17 cellular contexts compared by ENCODE assay signal in genomic region chr3:52873433-52874159, GRCh38. TPM values are rescaled to one million over a fixed set of nuclear protein-coding genes. Genes with fewer than 3 reads are reported as not detected.
A peak's percentile ranks its signal among the peaks of the same experiment; 100 is the strongest.
DNase-seq lines count a peak whose midpoint lies in the region; ATAC-seq, FAIRE-seq and TF ChIP-seq lines count a peak whose summit lies in the region.
"Had no signal": no experiment of that assay in that cellular context is flagged by ENCODE, and none has a peak within 500 bp of the region (broad histone marks: within the 10 kb centered on the region; RNA-seq: fewer than 3 reads in every experiment).

No MANE protein-coding gene starts in this region.

- no peak for FAIRE-seq in HepG2 (lab: Jason Lieb, UNC)
- FAIRE-seq: colon, frontal cortex, islet of Langerhans had no signal

- no peak for ATAC-seq in HepG2
- ATAC-seq in HG02588 (IDR thresholded peaks at IDR 0.05; ENCODE audit: unreplicated experiment), result no peak
- ATAC-seq in GM21515 (IDR thresholded peaks at IDR 0.05; ENCODE audit: unreplicated experiment), result no peak

- H3K9ac ChIP-seq in mammary epithelial cell (ENCODE audit: insufficient read depth, low read length) (no peak overlapping the region), HepG2 (ENCODE audit: insufficient read depth, low read depth, low read length) (no peak overlapping the region)

- no TSS peak for BruUV-seq in mammary epithelial cell (replicated peaks; lab: Mats Ljungman, UMichigan)
- no TSS peak for BruUV-seq in HepG2 (replicated peaks; lab: Mats Ljungman, UMichigan)

- POLR2A ChIA-PET in HepG2 (lab: Yijun Ruan, JAX), result no interaction called here

- TF ChIP-seq CTCF in AG09319 (IDR thresholded peaks at IDR 0.05; ENCODE audit: low read depth, low read length), result no peak; the same call in 1 of the 2 replicates
- TF ChIP-seq CTCF in mammary epithelial cell (conservative IDR thresholded peaks at IDR 0.05 in 1 of 2, IDR thresholded peaks at IDR 0.05 in 1 of 2; ENCODE audit: extremely low read depth in 1 of 2, insufficient read depth in 1 of 2, low read depth in 1 of 2, low read length in 2 of 2), result peak in 1 of 2 donors; percentile 4
- no peak for TF ChIP-seq CTCF in HepG2 (CRISPR knock-in tag; IDR thresholded peaks at IDR 0.05)

- dilution Hi-C loops in mammary epithelial cell (cut with HindIII; ENCODE audit: low sequenced_read_pairs), result no loop called here

- peaks cover 31% of the 10 kb centered on the region for H3K79me2 ChIP-seq in mammary epithelial cell (ENCODE audit: insufficient read depth, low read length)
- H3K79me2 ChIP-seq in HepG2 (ENCODE audit: insufficient read depth, low read length), result no peaks in the 10 kb centered on the region

- no peaks in the 10 kb centered on the region for H3K9me3 ChIP-seq in mammary epithelial cell (replicated peaks; ENCODE audit: insufficient read depth, low read length)
- H3K9me3 ChIP-seq in HepG2 (ENCODE audit: low read length), result no peaks in the 10 kb centered on the region

- CTCF ChIA-PET in mammary epithelial cell (lab: Charles Lee; ENCODE audit: low non-redundant PET) (no interaction called here), HepG2 (lab: Yijun Ruan, JAX; ENCODE audit: low intra/inter-chr PET ratio, low total read pairs) (no interaction called here)

- intact Hi-C loops in mammary epithelial cell (cut with micrococcal nuclease) (no loop called here), HepG2 (cut with micrococcal nuclease; ENCODE audit: unreplicated experiment) (no loop called here)

- H3K4me2 ChIP-seq in mammary epithelial cell (ENCODE audit: insufficient read depth, low read depth, low read length), result no peak overlapping the region
- H3K4me2 ChIP-seq in HepG2 (ENCODE audit: low read depth, low read length), result no peak overlapping the region

- H3K4me1 ChIP-seq in mammary epithelial cell (ENCODE audit: insufficient read depth, low read length) (no peaks in the 10 kb centered on the region), HepG2 (ENCODE audit: insufficient read depth, low read length) (peaks cover 36% of the 10 kb centered on the region)

- TF ChIP-seq POLR2A in HepG2 (IDR thresholded peaks at IDR 0.05; ENCODE audit: insufficient read depth in 1 of 2, low read depth in 2 of 2, low read length in 2 of 2), result no peak

- H3K4me3 ChIP-seq in mammary epithelial cell (replicated peaks in 1 of 3; ENCODE audit: insufficient read depth in 1 of 3, low read depth in 2 of 3, low read length in 3 of 3), result no peak overlapping the region
- no peak overlapping the region for H3K4me3 ChIP-seq in HepG2 (replicated peaks in 1 of 3; ENCODE audit: insufficient read depth in 1 of 3, low read depth in 2 of 3, low read length in 3 of 3)

- in situ Hi-C loops in mammary epithelial cell (cut with MboI; ENCODE audit: low sequenced_read_pairs in 2 of 2), result no loop called here
- in situ Hi-C loops in HepG2 (cut with HindIII; ENCODE audit: extremely low pct_ligation_motif_present, low pct_unique_long_range_greater_than_20kb), result no loop called here

- TF ChIP-seq EP300 in HepG2 (IDR thresholded peaks at IDR 0.05; ENCODE audit: low read depth in 2 of 2, low read length in 2 of 2) (no peak), HepG2 (CRISPR knock-in tag; IDR thresholded peaks at IDR 0.05; ENCODE audit: borderline replicate concordance) (no peak)

- no peaks in the 10 kb centered on the region for H4K20me1 ChIP-seq in mammary epithelial cell (ENCODE audit: insufficient read depth, low read length)
- H4K20me1 ChIP-seq in HepG2 (ENCODE audit: insufficient read depth, low read length), result no peaks in the 10 kb centered on the region

- H3K36me3 ChIP-seq in mammary epithelial cell (ENCODE audit: insufficient read depth, low read length), result no peaks in the 10 kb centered on the region
- no peaks in the 10 kb centered on the region for H3K36me3 ChIP-seq in HepG2 (replicated peaks in 1 of 2; ENCODE audit: control insufficient read depth in 1 of 2, insufficient read depth in 2 of 2, low read length in 2 of 2)

- no peak for TF ChIP-seq RAD21 in HepG2 (CRISPR knock-in tag; IDR thresholded peaks at IDR 0.05)

- no peak overlapping the region for H3K27ac ChIP-seq in mammary epithelial cell (ENCODE audit: insufficient read depth, low read depth, low read length)
- H3K27ac ChIP-seq in HepG2 (ENCODE audit: extremely low read length, insufficient read depth, low read length), result no peak overlapping the region
- H3K27ac ChIP-seq: C4-2B had no signal

- DNase-seq in AG09319 (ENCODE audit: extremely low read depth, low read depth) (peak; percentile 42), LHCN-M2 (ENCODE audit: low read depth) (peak; percentile 57), mammary epithelial cell (peak; percentile 14), HepG2 (ENCODE audit: low spot score) (no peak), NCI-H526 treated with DMSO at 0.1 percent for 48 hours (lab: John Stamatoyannopoulos, UW) (no peak), GM19238 (ENCODE audit: insufficient read length, low spot score) (no peak)
- DNase-seq: activated CD4-positive, CD25-positive, alpha-beta regulatory T cell treated with anti-CD3 and anti-CD28 coated beads, Interleukin-2, amount 50 U/mL, for 72 hours; activated effector memory CD4-positive, alpha-beta T cell treated with anti-CD3 and anti-CD28 coated beads, Interleukin-2, amount 50 U/mL, for 16 hours; GF-D8; naive B cell; retina had no signal

- 78% methylated on average over 8 of the region's 8 CpGs for WGBS in mammary epithelial cell (ENCODE audit: low coverage, missing lambda C conversion rate)
- 95% methylated on average over 8 of the region's 8 CpGs for WGBS in HepG2 (ENCODE audit: low lambda C conversion rate)

- H2AFZ ChIP-seq in mammary epithelial cell (ENCODE audit: low read depth, low read length), result no peak overlapping the region
- H2AFZ ChIP-seq in HepG2 (ENCODE audit: low read length), result no peak overlapping the region

- H3K27me3 ChIP-seq in mammary epithelial cell (ENCODE audit: insufficient read depth, low read length) (no peaks in the 10 kb centered on the region), HepG2 (ENCODE audit: control insufficient read depth in 1 of 2, insufficient read depth in 2 of 2, low read length in 2 of 2) (no peaks in the 10 kb centered on the region)

RNA-seq across cellular contexts. Expression of gene STIMATE, which starts 23.8 kb away (rescaled TPM):
- total RNA-seq in LHCN-M2 (2014; rRNA removed), result 13.6 and 22.2 TPM in 2 replicates
- polyA plus RNA-seq in LHCN-M2 (2012), result 17.2 TPM
- 10 to 100 TPM; 14.7 to 20.9 TPM for total RNA-seq in mammary epithelial cell
- 12.1 TPM for polyA plus RNA-seq in mammary epithelial cell
- 19.7 TPM for polyA minus RNA-seq in mammary epithelial cell
- 8.7 and 11.7 TPM in 2 replicates for total RNA-seq in HepG2 (2016; rRNA removed; fragmentation: Illumina TruSeq; extraction: Trizol)
- total RNA-seq in HepG2 (2016; cell fraction: cytosol; rRNA removed; fragmentation: Illumina TruSeq; extraction: Trizol; ENCODE audit: low read depth), result 18.2 and 18.6 TPM in 2 replicates
- total RNA-seq in HepG2 (2016; cell fraction: insoluble cytoplasmic fraction; rRNA removed; fragmentation: Illumina TruSeq; extraction: Trizol), result 7.4 and 13.2 TPM in 2 replicates
- 22.9 and 26.2 TPM in 2 replicates for total RNA-seq in HepG2 (2016; cell fraction: membrane; rRNA removed; fragmentation: Illumina TruSeq; extraction: Trizol)
- total RNA-seq in HepG2 (2016; cell fraction: nucleus; rRNA removed; fragmentation: Illumina TruSeq; extraction: Trizol), result 6.8 and 12.1 TPM in 2 replicates
- 5.7 and 6.2 TPM in 2 replicates for polyA plus RNA-seq in HepG2 (2011; rRNA removed)
- 6.4 and 6.8 TPM in 2 replicates for polyA plus RNA-seq in HepG2 (2011; cell fraction: cytosol; rRNA removed)
- polyA plus RNA-seq in HepG2 (2011; cell fraction: nucleus; rRNA removed), result 27.8 and 29.6 TPM in 2 replicates
- polyA plus RNA-seq in HepG2 (2012), result 5.6 and 5.9 TPM in 2 replicates
- 28.0 and 29.6 TPM in 2 replicates for polyA plus RNA-seq in HepG2 (2016; cell fraction: cytosol; fragmentation: Illumina TruSeq; extraction: Trizol; ENCODE audit: low read depth)
- polyA plus RNA-seq in HepG2 (2016; cell fraction: insoluble cytoplasmic fraction; fragmentation: Illumina TruSeq; extraction: Trizol; ENCODE audit: low read depth), result 8.4 and 9.2 TPM in 2 replicates
- 25.4 and 30.7 TPM in 2 replicates for polyA plus RNA-seq in HepG2 (2016; cell fraction: membrane; fragmentation: Illumina TruSeq; extraction: Trizol; ENCODE audit: low read depth)
- 12.9 and 17.4 TPM in 2 replicates for polyA plus RNA-seq in HepG2 (2016; cell fraction: nucleus; fragmentation: Illumina TruSeq; extraction: Trizol; ENCODE audit: insufficient read depth, low read depth)
- polyA minus RNA-seq in HepG2 (2011; rRNA and poly(A)+ RNA removed; ENCODE audit: low replicate concordance), result 11.7 and 11.8 TPM in 2 replicates
- polyA minus RNA-seq in HepG2 (2011; cell fraction: cytosol; rRNA and poly(A)+ RNA removed), result 6.1 and 8.6 TPM in 2 replicates
- 5.3 and 7.9 TPM in 2 replicates for polyA minus RNA-seq in HepG2 (2011; cell fraction: nucleus; rRNA and poly(A)+ RNA removed)

RNA-seq across cellular contexts. Expression of gene MUSTN1, which starts 38.8 kb away (rescaled TPM):
- total RNA-seq in LHCN-M2 (2014; rRNA removed) (not detected in 2 replicates), mammary epithelial cell (not detected), HepG2 (2016; rRNA removed; fragmentation: Illumina TruSeq; extraction: Trizol) (1.3 and 1.4 TPM in 2 replicates)
- 0.44 TPM for polyA plus RNA-seq in LHCN-M2 (2012)
- polyA plus RNA-seq in mammary epithelial cell (0.18 TPM), HepG2 (2011; rRNA removed) (0.60 and 0.84 TPM in 2 replicates)
- not detected for polyA minus RNA-seq in mammary epithelial cell
- 1.1 TPM in 1 of 2 replicates, not detected in the other for total RNA-seq in HepG2 (2016; cell fraction: cytosol; rRNA removed; fragmentation: Illumina TruSeq; extraction: Trizol; ENCODE audit: low read depth)
- 1.8 and 2.0 TPM in 2 replicates for total RNA-seq in HepG2 (2016; cell fraction: insoluble cytoplasmic fraction; rRNA removed; fragmentation: Illumina TruSeq; extraction: Trizol)
- 0.62 and 1.3 TPM in 2 replicates for total RNA-seq in HepG2 (2016; cell fraction: membrane; rRNA removed; fragmentation: Illumina TruSeq; extraction: Trizol)
- total RNA-seq in HepG2 (2016; cell fraction: nucleus; rRNA removed; fragmentation: Illumina TruSeq; extraction: Trizol), result 1.5 and 1.8 TPM in 2 replicates
- polyA plus RNA-seq in HepG2 (2011; cell fraction: cytosol; rRNA removed), result 0.46 and 0.76 TPM in 2 replicates
- polyA plus RNA-seq in HepG2 (2011; cell fraction: nucleus; rRNA removed), result 8.5 TPM in 2 replicates
- 0.59 and 1.6 TPM in 2 replicates for polyA plus RNA-seq in HepG2 (2012)
- 0.95 and 1.2 TPM in 2 replicates for polyA plus RNA-seq in HepG2 (2016; cell fraction: cytosol; fragmentation: Illumina TruSeq; extraction: Trizol; ENCODE audit: low read depth)
- 1.7 and 2.2 TPM in 2 replicates for polyA plus RNA-seq in HepG2 (2016; cell fraction: insoluble cytoplasmic fraction; fragmentation: Illumina TruSeq; extraction: Trizol; ENCODE audit: low read depth)
- polyA plus RNA-seq in HepG2 (2016; cell fraction: membrane; fragmentation: Illumina TruSeq; extraction: Trizol; ENCODE audit: low read depth), result 0.33 and 0.93 TPM in 2 replicates
- polyA plus RNA-seq in HepG2 (2016; cell fraction: nucleus; fragmentation: Illumina TruSeq; extraction: Trizol; ENCODE audit: insufficient read depth, low read depth), result 4.6 and 6.7 TPM in 2 replicates
- 0.54 TPM in 1 of 2 replicates, not detected in the other for polyA minus RNA-seq in HepG2 (2011; rRNA and poly(A)+ RNA removed; ENCODE audit: low replicate concordance)
- polyA minus RNA-seq in HepG2 (2011; cell fraction: cytosol; rRNA and poly(A)+ RNA removed), result not detected in 2 replicates
- not detected in 2 replicates for polyA minus RNA-seq in HepG2 (2011; cell fraction: nucleus; rRNA and poly(A)+ RNA removed)
- total RNA-seq: frontal cortex had no signal

RNA-seq across cellular contexts. Expression of gene ITIH4, which starts 43.1 kb away (rescaled TPM):
- 0.19 and 0.63 TPM in 2 replicates for total RNA-seq in LHCN-M2 (2014; rRNA removed)
- polyA plus RNA-seq in LHCN-M2 (2012), result 0.58 TPM
- 1 to 10 TPM; 2.0 to 2.1 TPM for total RNA-seq in mammary epithelial cell
- polyA plus RNA-seq in mammary epithelial cell, result 0.88 TPM
- not detected for polyA minus RNA-seq in mammary epithelial cell
- 1.5 and 5.3 TPM in 2 replicates for total RNA-seq in HepG2 (2016; rRNA removed; fragmentation: Illumina TruSeq; extraction: Trizol)
- 1.1 and 1.6 TPM in 2 replicates for total RNA-seq in HepG2 (2016; cell fraction: cytosol; rRNA removed; fragmentation: Illumina TruSeq; extraction: Trizol; ENCODE audit: low read depth)
- 2.2 and 6.6 TPM in 2 replicates for total RNA-seq in HepG2 (2016; cell fraction: insoluble cytoplasmic fraction; rRNA removed; fragmentation: Illumina TruSeq; extraction: Trizol)
- total RNA-seq in HepG2 (2016; cell fraction: membrane; rRNA removed; fragmentation: Illumina TruSeq; extraction: Trizol), result 1.0 and 2.3 TPM in 2 replicates
- 6.0 and 8.7 TPM in 2 replicates for total RNA-seq in HepG2 (2016; cell fraction: nucleus; rRNA removed; fragmentation: Illumina TruSeq; extraction: Trizol)
- 2.7 and 3.7 TPM in 2 replicates for polyA plus RNA-seq in HepG2 (2011; rRNA removed)
- 1.1 and 1.6 TPM in 2 replicates for polyA plus RNA-seq in HepG2 (2011; cell fraction: cytosol; rRNA removed)
- polyA plus RNA-seq in HepG2 (2011; cell fraction: nucleus; rRNA removed), result 6.7 and 7.2 TPM in 2 replicates
- polyA plus RNA-seq in HepG2 (2012), result 0.95 TPM in 1 of 2 replicates, not detected in the other
- polyA plus RNA-seq in HepG2 (2016; cell fraction: cytosol; fragmentation: Illumina TruSeq; extraction: Trizol; ENCODE audit: low read depth), result 0.76 and 1.1 TPM in 2 replicates
- polyA plus RNA-seq in HepG2 (2016; cell fraction: insoluble cytoplasmic fraction; fragmentation: Illumina TruSeq; extraction: Trizol; ENCODE audit: low read depth), result 1.3 and 1.6 TPM in 2 replicates
- polyA plus RNA-seq in HepG2 (2016; cell fraction: membrane; fragmentation: Illumina TruSeq; extraction: Trizol; ENCODE audit: low read depth), result 1.2 and 1.4 TPM in 2 replicates
- polyA plus RNA-seq in HepG2 (2016; cell fraction: nucleus; fragmentation: Illumina TruSeq; extraction: Trizol; ENCODE audit: insufficient read depth, low read depth), result 10.2 and 12.6 TPM in 2 replicates
- 1.8 and 2.5 TPM in 2 replicates for polyA minus RNA-seq in HepG2 (2011; rRNA and poly(A)+ RNA removed; ENCODE audit: low replicate concordance)
- polyA minus RNA-seq in HepG2 (2011; cell fraction: cytosol; rRNA and poly(A)+ RNA removed), result 0.59 and 0.97 TPM in 2 replicates
- polyA minus RNA-seq in HepG2 (2011; cell fraction: nucleus; rRNA and poly(A)+ RNA removed), result 0.64 and 2.5 TPM in 2 replicates

Comparison
In these comparisons a context has a peak if more than half of its experiments do, and no peak if none do; other contexts are left out.
1. DNase-seq: peak in AG09319 (single experiment), LHCN-M2 (single experiment) and mammary epithelial cell (single experiment); none in HepG2 (single experiment), NCI-H526 treated with DMSO at 0.1 percent for 48 hours (single experiment) and GM19238 (single experiment).